ENCODE assay signal across 8 cellular contexts in the genomic region with DNA sequence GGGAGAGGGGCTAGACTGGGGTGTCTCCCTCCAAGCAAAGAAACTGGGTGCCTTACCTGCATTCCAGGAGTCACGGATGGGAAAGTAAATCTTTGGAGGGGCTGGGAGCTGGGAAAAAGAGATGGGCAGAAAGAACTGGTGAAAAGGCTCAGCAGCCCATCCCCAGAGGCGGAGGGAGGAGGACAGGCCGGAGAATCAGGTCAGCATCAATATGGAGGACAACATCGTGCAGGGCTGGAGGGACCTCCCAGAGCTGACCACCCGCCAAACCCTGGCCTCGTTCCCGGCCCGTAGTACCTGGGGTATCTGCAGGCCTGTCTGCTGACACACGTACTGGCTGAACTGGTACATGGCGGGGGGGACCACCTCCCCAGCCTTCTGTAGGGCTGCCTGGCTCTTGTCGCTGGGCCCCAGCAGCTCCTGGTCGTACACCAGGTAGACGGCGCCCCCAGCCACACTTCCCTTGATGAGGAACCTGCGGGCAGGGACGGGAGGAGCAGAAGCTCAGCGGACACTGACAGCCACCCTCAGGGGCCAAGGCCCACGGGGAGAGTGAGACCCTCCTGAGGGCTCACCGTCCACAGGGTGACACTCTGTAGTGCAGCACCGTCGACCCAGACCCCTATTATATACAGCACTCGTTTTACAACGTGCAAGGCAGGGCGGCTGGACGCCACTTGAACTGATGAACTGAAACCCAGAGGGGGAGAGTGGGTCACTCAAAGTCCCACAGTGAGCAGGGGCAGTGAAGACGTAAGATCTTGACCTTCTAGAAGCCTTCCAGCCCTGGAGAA. TPM values are rescaled to one million over a fixed set of nuclear protein-coding genes. Genes with fewer than 3 reads are reported as not detected.
DNase-seq lines count a peak whose midpoint lies in the region; ATAC-seq, FAIRE-seq and TF ChIP-seq lines count a peak whose summit lies in the region.

No MANE protein-coding gene starts in this region.

- H3K4me3 ChIP-seq in A673 (ENCODE audit: low read depth, low read length, poor library complexity, severe bottlenecking) (peak overlapping the region; percentile 91), IMR-90 (ENCODE audit: insufficient read depth, low read depth, low read length) (peak overlapping the region; percentile 75), bronchial epithelial cell (ENCODE audit: low read depth, low read length) (peak overlapping the region; percentile 80), mononuclear cell (ENCODE audit: low read length) (peak overlapping the region; percentile 99)

- ATAC-seq in IMR-90 (ENCODE audit: low read depth) (no peak; the same call in 1 of the 2 replicates), HG02763 (IDR thresholded peaks at IDR 0.05; ENCODE audit: unreplicated experiment) (no peak), HG03439 (IDR thresholded peaks at IDR 0.05; ENCODE audit: unreplicated experiment) (no peak)

- no peak overlapping the region for H2BK20ac ChIP-seq in IMR-90 (ENCODE audit: low read depth, low read length)

- intact Hi-C loops in A673 (cut with micrococcal nuclease; ENCODE audit: unreplicated experiment) (no loop called here), IMR-90 (cut with micrococcal nuclease) (no loop called here)

- TF ChIP-seq POLR2A in IMR-90 (IDR thresholded peaks at IDR 0.05; ENCODE audit: low read depth, low read length): no peak
- TF ChIP-seq POLR2A in H54 (IDR thresholded peaks at IDR 0.05; ENCODE audit: low read depth, low read length): no peak

- H3K79me1 ChIP-seq in IMR-90 (ENCODE audit: low read depth in 1 of 2, low read length in 2 of 2): peaks cover 15 to 19% of the 10 kb centered on the region in 2 experiments; a peak in 3 of 4 replicates

- dilution Hi-C loops in IMR-90 (cut with HindIII; ENCODE audit: low sequenced_read_pairs, unreplicated experiment): no loop called here

- no peak overlapping the region for H2BK15ac ChIP-seq in IMR-90 (ENCODE audit: low read depth, low read length)

- H3K14ac ChIP-seq in IMR-90 (replicated peaks; ENCODE audit: low read depth, low read length): peak overlapping the region; percentile 68

- H3K4ac ChIP-seq in IMR-90 (ENCODE audit: low read depth, low read length): peak overlapping the region; percentile 85

- peak overlapping the region; percentile 99 for H3K4me2 ChIP-seq in IMR-90 (ENCODE audit: low read depth, low read length)

- H4K8ac ChIP-seq in IMR-90 (ENCODE audit: low read depth in 2 of 2, low read length in 2 of 2): peak overlapping the region; percentile 88 to 95

- peak overlapping the region; percentile 97 for H2AFZ ChIP-seq in IMR-90 (replicated peaks; ENCODE audit: low read length, poor library complexity)

- TF ChIP-seq RAD21 in IMR-90 (IDR thresholded peaks at IDR 0.05; ENCODE audit: low read length): no peak

- H2BK5ac ChIP-seq in IMR-90 (ENCODE audit: low read depth, low read length, poor library complexity, severe bottlenecking): peak overlapping the region; percentile 58

- H3K23ac ChIP-seq in IMR-90 (ENCODE audit: low read depth, low read length): peak overlapping the region; percentile 75

- CTCF ChIA-PET in A673 (lab: Charles Lee): no interaction called here
- CTCF ChIA-PET in IMR-90 (lab: Yijun Ruan, JAX): no interaction called here

- H4K91ac ChIP-seq in IMR-90 (ENCODE audit: insufficient read depth, low read depth, low read length): peak overlapping the region; percentile 87

- in situ Hi-C loops in IMR-90 (cut with MboI; ENCODE audit: low sequenced_read_pairs): no loop called here

- POLR2A ChIA-PET in A673 (lab: Charles Lee; ENCODE audit: low non-redundant PET) (no interaction called here), IMR-90 (lab: Charles Lee; ENCODE audit: unreplicated experiment) (no interaction called here)

- no peaks in the 10 kb centered on the region for H3K27me3 ChIP-seq in A673 (replicated peaks; ENCODE audit: insufficient read depth, low read depth, low read length, poor library complexity)
- no peaks in the 10 kb centered on the region for H3K27me3 ChIP-seq in IMR-90 (ENCODE audit: control insufficient read depth, insufficient read depth, low read length)
- H3K27me3 ChIP-seq in bronchial epithelial cell (ENCODE audit: control insufficient read depth, insufficient read depth, low read length): no peaks in the 10 kb centered on the region
- H3K27me3 ChIP-seq in mononuclear cell (ENCODE audit: insufficient read depth, low read length): no peaks in the 10 kb centered on the region

- H3K9me1 ChIP-seq in IMR-90 (ENCODE audit: insufficient read depth, low read length): peaks cover 7% of the 10 kb centered on the region; the same call in 1 of the 2 replicates

- WGBS in IMR-90 (ENCODE audit: extremely low coverage in 2 of 2, insufficient read length in 1 of 2), 2 experiments: 51% methylated on average over 10 of the region's 26 CpGs; no CpG with 5 or more reads in 1 of the 2 experiments

- no TSS peak for BruUV-seq in A673 (replicated peaks; lab: Mats Ljungman, UMichigan)
- no TSS peak for BruUV-seq in IMR-90 (replicated peaks; lab: Mats Ljungman, UMichigan)

- peak overlapping the region; percentile 85 for H4K5ac ChIP-seq in IMR-90 (ENCODE audit: low read depth, low read length)

- H3K9ac ChIP-seq in IMR-90 (ENCODE audit: low read depth, low read length): peak overlapping the region; percentile 79

- H2AK5ac ChIP-seq in IMR-90 (ENCODE audit: low read depth, low read length): peak overlapping the region; percentile 87

- H2AK9ac ChIP-seq in IMR-90 (replicated peaks; ENCODE audit: low read depth, low read length, poor library complexity): peak overlapping the region; percentile 97

- FAIRE-seq in bronchial epithelial cell (lab: Jason Lieb, UNC): no peak
- FAIRE-seq in H54 (lab: Jason Lieb, UNC): no peak

- H3K18ac ChIP-seq in IMR-90 (ENCODE audit: low read depth, low read length): peak overlapping the region; percentile 53

- no peaks in the 10 kb centered on the region for H3K9me3 ChIP-seq in A673 (ENCODE audit: low read depth, low read length, poor library complexity, severe bottlenecking)
- no peaks in the 10 kb centered on the region for H3K9me3 ChIP-seq in IMR-90 (ENCODE audit: control insufficient read depth, insufficient read depth, low read length)
- H3K9me3 ChIP-seq in mononuclear cell (ENCODE audit: low read depth, low read length): no peaks in the 10 kb centered on the region

- H3K56ac ChIP-seq in IMR-90 (ENCODE audit: extremely low read depth, insufficient read depth, low read length): peak overlapping the region; percentile 86; the same call in 1 of the 2 replicates

- DNase-seq in A673 (ENCODE audit: low spot score) (no peak), IMR-90 (no peak), bronchial epithelial cell (ENCODE audit: low read depth) (no peak), H54 (ENCODE audit: insufficient read length, low spot score) (no peak), NCI-H1105 treated with DMSO at 0.1 percent for 48 hours (lab: John Stamatoyannopoulos, UW) (no peak)

- no peak for TF ChIP-seq CTCF in A673 (conservative IDR thresholded peaks at IDR 0.05; ENCODE audit: low read depth, low read length)
- no peak for TF ChIP-seq CTCF in IMR-90 (conservative IDR thresholded peaks at IDR 0.05; ENCODE audit: low read depth, low read length)
- no peak for TF ChIP-seq CTCF in bronchial epithelial cell (IDR thresholded peaks at IDR 0.05; ENCODE audit: insufficient read depth, low read length, severe bottlenecking)

- H3K27ac ChIP-seq in A673 (ENCODE audit: low read depth, low read length, poor library complexity, severe bottlenecking) (peak overlapping the region; percentile 87), IMR-90 (ENCODE audit: insufficient read depth, low read length) (peak overlapping the region; percentile 69)

- H3K4me1 ChIP-seq in A673 (ENCODE audit: insufficient read depth, low read length, poor library complexity, severe bottlenecking) (no peaks in the 10 kb centered on the region), IMR-90 (ENCODE audit: control insufficient read depth, insufficient read depth, low read length) (peaks cover 7% of the 10 kb centered on the region), mononuclear cell (ENCODE audit: insufficient read depth, low read length) (peaks cover 20% of the 10 kb centered on the region)

- H3K36me3 ChIP-seq in A673 (ENCODE audit: insufficient read depth, low read length, poor library complexity, severe bottlenecking): no peaks in the 10 kb centered on the region
- no peaks in the 10 kb centered on the region for H3K36me3 ChIP-seq in IMR-90 (ENCODE audit: control insufficient read depth, insufficient read depth, low read length)
- peaks cover 5% of the 10 kb centered on the region for H3K36me3 ChIP-seq in bronchial epithelial cell (ENCODE audit: control insufficient read depth, insufficient read depth, low read length)

- peak overlapping the region; percentile 22; the same call in 1 of the 2 replicates for H2BK120ac ChIP-seq in IMR-90 (ENCODE audit: low read depth, low read length)

- H4K20me1 ChIP-seq in IMR-90 (ENCODE audit: insufficient read depth, low read length): no peaks in the 10 kb centered on the region; the same call in 1 of the 2 replicates

RNA-seq across cellular contexts. Expression of a gene that starts 0.8 kb away (rescaled TPM):
- total RNA-seq in A673 (2021): 36.3 and 43.6 TPM in 2 replicates
- 14.5 and 15.8 TPM in 2 replicates for total RNA-seq in IMR-90 (2012; rRNA removed)
- 48.9 and 80.2 TPM in 2 replicates for polyA plus RNA-seq in IMR-90 (2012; rRNA removed)
- polyA plus RNA-seq in IMR-90 (2012; cell fraction: cytosol; rRNA removed): 91.5 and 98.4 TPM in 2 replicates
- 22.5 and 47.5 TPM in 2 replicates for polyA plus RNA-seq in IMR-90 (2012; cell fraction: nucleus; rRNA removed; ENCODE audit: low replicate concordance)
- 30.0 and 54.0 TPM in 2 replicates for total RNA-seq in bronchial epithelial cell
- total RNA-seq in mononuclear cell: 8.5 TPM

RNA-seq across cellular contexts. Expression of a gene that starts 1.3 kb away (rescaled TPM):
- total RNA-seq in A673 (2021) (5.7 and 8.2 TPM in 2 replicates), IMR-90 (2012; rRNA removed) (1.9 and 2.2 TPM in 2 replicates), bronchial epithelial cell (7.1 and 8.6 TPM in 2 replicates), mononuclear cell (3.5 TPM)
- polyA plus RNA-seq in IMR-90 (2012; rRNA removed): 7.2 and 8.2 TPM in 2 replicates
- polyA plus RNA-seq in IMR-90 (2012; cell fraction: cytosol; rRNA removed): 9.8 and 14.6 TPM in 2 replicates
- polyA plus RNA-seq in IMR-90 (2012; cell fraction: nucleus; rRNA removed; ENCODE audit: low replicate concordance): 10.8 and 19.3 TPM in 2 replicates

RNA-seq across cellular contexts. Expression of a gene that starts 10.6 kb away (rescaled TPM):
- total RNA-seq in A673 (2021) (984 and 992 TPM in 2 replicates), IMR-90 (2012; rRNA removed) (232 and 251 TPM in 2 replicates), bronchial epithelial cell (718 and 1,018 TPM in 2 replicates), mononuclear cell (378 TPM)
- polyA plus RNA-seq in IMR-90 (2012; rRNA removed): 757 and 1,037 TPM in 2 replicates
- polyA plus RNA-seq in IMR-90 (2012; cell fraction: cytosol; rRNA removed): 423 and 828 TPM in 2 replicates
- polyA plus RNA-seq in IMR-90 (2012; cell fraction: nucleus; rRNA removed; ENCODE audit: low replicate concordance): 216 and 218 TPM in 2 replicates

RNA-seq across cellular contexts. Expression of a gene that starts 40.5 kb away (rescaled TPM):
- 152 and 160 TPM in 2 replicates for total RNA-seq in A673 (2021)
- total RNA-seq in IMR-90 (2012; rRNA removed): 64.2 and 70.3 TPM in 2 replicates
- 90.9 and 93.2 TPM in 2 replicates for polyA plus RNA-seq in IMR-90 (2012; rRNA removed)
- 75.7 and 144 TPM in 2 replicates for polyA plus RNA-seq in IMR-90 (2012; cell fraction: cytosol; rRNA removed)
- 158 and 371 TPM in 2 replicates for polyA plus RNA-seq in IMR-90 (2012; cell fraction: nucleus; rRNA removed; ENCODE audit: low replicate concordance)
- 220 and 272 TPM in 2 replicates for total RNA-seq in bronchial epithelial cell
- total RNA-seq in mononuclear cell: 46.4 TPM

RNA-seq across cellular contexts. Expression of a gene that starts 41.0 kb away (rescaled TPM):
- total RNA-seq in A673 (2021) (not detected in 2 replicates), IMR-90 (2012; rRNA removed) (not detected in 2 replicates), bronchial epithelial cell (not detected in 2 replicates), mononuclear cell (not detected)
- not detected in 2 replicates for polyA plus RNA-seq in IMR-90 (2012; rRNA removed)
- not detected in 2 replicates for polyA plus RNA-seq in IMR-90 (2012; cell fraction: cytosol; rRNA removed)
- not detected in 2 replicates for polyA plus RNA-seq in IMR-90 (2012; cell fraction: nucleus; rRNA removed; ENCODE audit: low replicate concordance)
